In the genomic region with DNA sequence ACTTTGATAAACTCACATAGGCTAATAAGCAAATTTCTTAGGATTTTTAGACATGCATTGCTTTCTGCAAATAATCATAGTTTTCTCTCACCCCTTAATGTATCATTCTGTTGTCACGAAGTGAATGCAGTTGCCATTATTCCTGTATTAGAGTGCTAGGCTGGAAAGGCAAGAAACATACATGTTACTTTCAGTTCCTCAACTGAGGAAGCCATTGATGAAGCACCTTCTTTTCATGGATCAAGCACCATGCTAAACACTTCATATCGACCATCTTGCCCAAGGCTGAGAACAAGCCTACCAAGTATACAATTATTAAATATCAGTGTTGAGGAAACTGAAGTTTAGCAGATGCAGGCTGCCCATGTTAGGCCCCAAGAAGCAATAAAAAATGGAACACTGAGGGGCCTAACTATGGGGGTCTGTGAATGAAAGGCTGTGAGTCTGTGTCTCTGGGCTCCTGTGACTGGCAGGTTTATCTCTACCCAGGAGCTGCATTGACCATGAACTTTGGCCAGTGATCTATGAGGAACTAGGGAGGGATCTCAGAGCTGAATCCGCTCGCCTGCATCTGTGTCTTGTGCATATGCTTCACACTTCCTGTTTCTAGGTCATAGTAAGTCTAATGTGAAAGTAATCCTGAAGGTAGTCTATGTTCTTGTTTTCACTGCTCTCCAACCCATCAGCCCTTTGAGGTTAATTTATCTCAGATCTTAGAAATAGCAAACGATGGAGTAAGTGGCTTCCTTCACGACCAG, we compare ENCODE assay signal across 13 cellular contexts. TPM values are rescaled to one million over a fixed set of nuclear protein-coding genes. Genes with fewer than 3 reads are reported as not detected.
DNase-seq lines count a peak whose midpoint lies in the region; ATAC-seq and TF ChIP-seq lines count a peak whose summit lies in the region.
"Had no signal": no experiment of that assay in that cellular context is flagged by ENCODE, and none has a peak within 500 bp of the region (broad histone marks: within the 10 kb centered on the region; RNA-seq: fewer than 3 reads in every experiment).

No MANE protein-coding gene starts in this region.

- no peak overlapping the region for H3K27ac Mint-ChIP-seq in activated naive CD8-positive, alpha-beta T cell treated with anti-CD3 and anti-CD28 coated beads, Interleukin-2, amount 50 U/mL, for 24 hours
- H3K27ac Mint-ChIP-seq in activated naive CD8-positive, alpha-beta T cell treated with anti-CD3 and anti-CD28 coated beads for 36 hours = no peak overlapping the region
- H3K27ac Mint-ChIP-seq in endothelial cell (ENCODE audit: unreplicated experiment) = no peak overlapping the region
- H3K27ac Mint-ChIP-seq: activated T-cell treated with anti-CD3 and anti-CD28 coated beads, Interleukin-2, amount 50 U/mL, for 24 hours had no signal

- peaks cover 3% of the 10 kb centered on the region for H3K36me3 Mint-ChIP-seq in activated naive CD8-positive, alpha-beta T cell treated with anti-CD3 and anti-CD28 coated beads, Interleukin-2, amount 50 U/mL, for 24 hours (ENCODE audit: low read depth)
- H3K36me3 Mint-ChIP-seq in activated naive CD8-positive, alpha-beta T cell treated with anti-CD3 and anti-CD28 coated beads for 36 hours = peaks cover 9% of the 10 kb centered on the region
- H3K36me3 Mint-ChIP-seq in activated T-cell treated with anti-CD3 and anti-CD28 coated beads, Interleukin-2, amount 50 U/mL, for 4 hours (ENCODE audit: insufficient read depth) = peaks cover 11% of the 10 kb centered on the region
- peaks cover 7% of the 10 kb centered on the region for H3K36me3 Mint-ChIP-seq in endothelial cell (ENCODE audit: low read depth, unreplicated experiment)

- no peak for TF ChIP-seq CTCF in upper lobe of right lung (IDR thresholded peaks at IDR 0.05)
- TF ChIP-seq CTCF in endothelial cell (IDR thresholded peaks at IDR 0.05; ENCODE audit: unreplicated experiment) = no peak

- intact Hi-C loops in upper lobe of right lung (cut with DNase I) = no loop called here

- no peak overlapping the region for H3K4me3 Mint-ChIP-seq in activated naive CD8-positive, alpha-beta T cell treated with anti-CD3 and anti-CD28 coated beads, Interleukin-2, amount 50 U/mL, for 24 hours
- no peak overlapping the region for H3K4me3 Mint-ChIP-seq in activated naive CD8-positive, alpha-beta T cell treated with anti-CD3 and anti-CD28 coated beads for 36 hours
- H3K4me3 Mint-ChIP-seq in activated T-cell treated with anti-CD3 and anti-CD28 coated beads, Interleukin-2, amount 50 U/mL, for 4 hours = no peak overlapping the region
- no peak overlapping the region for H3K4me3 Mint-ChIP-seq in endothelial cell (ENCODE audit: unreplicated experiment)
- H3K4me3 Mint-ChIP-seq: activated T-cell treated with anti-CD3 and anti-CD28 coated beads, Interleukin-2, amount 50 U/mL, for 24 hours had no signal

- peak; percentile 28 for ATAC-seq in activated naive CD8-positive, alpha-beta T cell treated with anti-CD3 and anti-CD28 coated beads, Interleukin-2, amount 50 U/mL, for 24 hours
- peak; percentile 95 for ATAC-seq in HG02798 (IDR thresholded peaks at IDR 0.05; ENCODE audit: poor library complexity, unreplicated experiment)
- ATAC-seq in upper lobe of right lung = peak; percentile 88
- ATAC-seq in activated T-cell treated with anti-CD3 and anti-CD28 coated beads, Interleukin-2, amount 50 U/mL, for 4 hours = no peak

- no peaks in the 10 kb centered on the region for H3K36me3 ChIP-seq in upper lobe of right lung
- H3K36me3 ChIP-seq: MG63 had no signal

- H3K9me3 ChIP-seq in upper lobe of right lung = no peaks in the 10 kb centered on the region
- H3K9me3 ChIP-seq: MG63, SK-N-SH had no signal

- H3K4me1 Mint-ChIP-seq in activated naive CD8-positive, alpha-beta T cell treated with anti-CD3 and anti-CD28 coated beads, Interleukin-2, amount 50 U/mL, for 24 hours = peaks cover 12% of the 10 kb centered on the region
- H3K4me1 Mint-ChIP-seq in activated naive CD8-positive, alpha-beta T cell treated with anti-CD3 and anti-CD28 coated beads for 36 hours = peaks cover 15% of the 10 kb centered on the region
- H3K4me1 Mint-ChIP-seq in activated T-cell treated with anti-CD3 and anti-CD28 coated beads, Interleukin-2, amount 50 U/mL, for 4 hours (ENCODE audit: low read depth) = peaks cover 11% of the 10 kb centered on the region
- no peaks in the 10 kb centered on the region for H3K4me1 Mint-ChIP-seq in endothelial cell (ENCODE audit: unreplicated experiment)

- no peaks in the 10 kb centered on the region for H3K27me3 Mint-ChIP-seq in activated naive CD8-positive, alpha-beta T cell treated with anti-CD3 and anti-CD28 coated beads, Interleukin-2, amount 50 U/mL, for 24 hours
- no peaks in the 10 kb centered on the region for H3K27me3 Mint-ChIP-seq in activated naive CD8-positive, alpha-beta T cell treated with anti-CD3 and anti-CD28 coated beads for 36 hours
- H3K27me3 Mint-ChIP-seq in activated T-cell treated with anti-CD3 and anti-CD28 coated beads, Interleukin-2, amount 50 U/mL, for 4 hours (ENCODE audit: low read depth) = no peaks in the 10 kb centered on the region
- H3K27me3 Mint-ChIP-seq in endothelial cell (ENCODE audit: unreplicated experiment) = no peaks in the 10 kb centered on the region
- H3K27me3 Mint-ChIP-seq: activated T-cell treated with anti-CD3 and anti-CD28 coated beads, Interleukin-2, amount 50 U/mL, for 24 hours had no signal

- H3K27ac ChIP-seq in upper lobe of right lung = no peak overlapping the region

- H3K9me3 Mint-ChIP-seq in activated naive CD8-positive, alpha-beta T cell treated with anti-CD3 and anti-CD28 coated beads, Interleukin-2, amount 50 U/mL, for 24 hours = no peaks in the 10 kb centered on the region
- peaks cover 2% of the 10 kb centered on the region for H3K9me3 Mint-ChIP-seq in activated naive CD8-positive, alpha-beta T cell treated with anti-CD3 and anti-CD28 coated beads for 36 hours
- H3K9me3 Mint-ChIP-seq in activated T-cell treated with anti-CD3 and anti-CD28 coated beads, Interleukin-2, amount 50 U/mL, for 4 hours = no peaks in the 10 kb centered on the region
- no peaks in the 10 kb centered on the region for H3K9me3 Mint-ChIP-seq in endothelial cell (ENCODE audit: unreplicated experiment)
- H3K9me3 Mint-ChIP-seq: activated T-cell treated with anti-CD3 and anti-CD28 coated beads, Interleukin-2, amount 50 U/mL, for 24 hours had no signal

- DNase-seq in activated naive CD8-positive, alpha-beta T cell treated with anti-CD3 and anti-CD28 coated beads, Interleukin-2, amount 50 U/mL, for 24 hours = no peak
- DNase-seq in activated naive CD8-positive, alpha-beta T cell treated with anti-CD3 and anti-CD28 coated beads for 36 hours = no peak
- peak; percentile 14 for DNase-seq in Jurkat, Clone E6-1 (ENCODE audit: low read depth, low spot score)
- DNase-seq in upper lobe of right lung (no peak), endothelial cell (ENCODE audit: low spot score) (no peak), SHP77 treated with DMSO at 0.1 percent for 48 hours (lab: John Stamatoyannopoulos, UW) (no peak)
- DNase-seq in activated T-cell treated with anti-CD3 and anti-CD28 coated beads, Interleukin-2, amount 50 U/mL, for 4 hours = no peak
- DNase-seq: ACHN; activated T-cell treated with anti-CD3 and anti-CD28 coated beads, Interleukin-2, amount 50 U/mL, for 24 hours; MG63; SK-N-SH had no signal

- H3K4me1 ChIP-seq in upper lobe of right lung = no peaks in the 10 kb centered on the region

- H3K27me3 ChIP-seq in upper lobe of right lung = no peaks in the 10 kb centered on the region
- H3K27me3 ChIP-seq: MG63 had no signal

- no peak overlapping the region for H3K4me3 ChIP-seq in Jurkat, Clone E6-1 (ENCODE audit: low read length)
- no peak overlapping the region for H3K4me3 ChIP-seq in upper lobe of right lung
- H3K4me3 ChIP-seq: MG63 had no signal

RNA-seq across cellular contexts. Expression of a gene that starts 16.0 kb away (rescaled TPM):
- total RNA-seq in activated naive CD8-positive, alpha-beta T cell treated with anti-CD3 and anti-CD28 coated beads for 36 hours = not detected
- not detected for polyA plus RNA-seq in Jurkat, Clone E6-1 (2012; ENCODE audit: insufficient read depth, insufficient read length)
- not detected for total RNA-seq in upper lobe of right lung
- not detected for total RNA-seq in activated T-cell treated with anti-CD3 and anti-CD28 coated beads, Interleukin-2, amount 50 U/mL, for 4 hours
- total RNA-seq in endothelial cell (ENCODE audit: unreplicated experiment) = not detected
- total RNA-seq: osteoblast had no signal
- polyA plus RNA-seq: SK-N-SH had no signal

Comparison
In these comparisons a context has a peak if more than half of its experiments do, and no peak if none do; other contexts are left out.
1. ATAC-seq: peak in activated naive CD8-positive, alpha-beta T cell treated with anti-CD3 and anti-CD28 coated beads, Interleukin-2, amount 50 U/mL, for 24 hours (single experiment), HG02798 (single experiment) and upper lobe of right lung (single experiment); none in activated T-cell treated with anti-CD3 and anti-CD28 coated beads, Interleukin-2, amount 50 U/mL, for 4 hours (0 of 2).